In the genomic region with DNA sequence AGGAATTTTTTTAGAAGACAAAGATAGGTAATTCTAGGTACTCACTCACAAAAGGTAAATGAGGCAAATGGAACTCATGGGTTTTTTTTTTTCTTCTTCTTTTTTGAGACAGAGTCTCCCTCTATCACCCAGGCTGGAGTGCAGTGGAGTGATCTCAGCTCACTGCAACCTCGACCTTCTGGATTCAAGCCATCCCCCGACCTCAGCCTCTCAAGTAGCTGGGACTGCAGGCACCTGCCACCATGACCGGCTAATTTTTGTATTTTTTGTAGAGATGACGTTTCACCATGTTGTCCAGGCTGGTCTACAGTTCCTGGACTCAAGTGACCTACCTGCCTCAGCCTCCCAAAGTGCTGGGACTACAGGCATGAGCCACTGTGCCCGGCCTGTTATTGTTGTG, we compare ENCODE assay signal across 34 cellular contexts.
"Had no signal": no experiment of that assay in that cellular context is flagged by ENCODE, and none has a peak within 500 bp of the region (broad histone marks: within the 10 kb centered on the region; RNA-seq: fewer than 3 reads in every experiment).

No MANE protein-coding gene starts in this region.

- DNase-seq: activated CD4-positive, alpha-beta memory T cell treated with anti-CD3 and anti-CD28 coated beads for 36 hours; activated CD4-positive, alpha-beta T cell treated with anti-CD3 and anti-CD28 coated beads, Interleukin-2, amount 10 ng/mL, durations not matched to agents 24 days and 14 days; activated CD8-positive, alpha-beta memory T cell treated with anti-CD3 and anti-CD28 coated beads, Interleukin-2, amount 50 U/mL, for 4 hours; activated gamma-delta T cell; activated naive CD4-positive, alpha-beta T cell treated with anti-CD3 and anti-CD28 coated beads, Interleukin-2, amount 10 ng/mL, durations not matched to agents 7 days and 5 days; activated naive CD8-positive, alpha-beta T cell treated with anti-CD3 and anti-CD28 coated beads, Interleukin-2, amount 10 ng/mL, durations not matched to agents 7 days and 5 days; activated T-cell treated with anti-CD3 and anti-CD28 coated beads, Interleukin-2, amount 50 U/mL, for 1 hour; cerebellar nuclear complex; colonic mucosa; dorsolateral prefrontal cortex; head of caudate nucleus; hippocampal formation; left cardiac atrium; left ventricle myocardium superior; naive thymus-derived CD4-positive, alpha-beta T cell; nucleus accumbens; pancreas; psoas muscle; sigmoid colon; stimulated activated CD4-positive, alpha-beta T cell treated with anti-CD3 and anti-CD28 coated beads, Interleukin-1b, Interleukin-23, amount 100 ng/mL, for 48 hours; stimulated activated naive CD4-positive, alpha-beta T cell; T-helper 17 cell; T1000; WERI-Rb-1 had no signal

- H3K9me3 Mint-ChIP-seq: activated CD4-positive, alpha-beta memory T cell treated with anti-CD3 and anti-CD28 coated beads for 36 hours; activated CD4-positive, alpha-beta T cell treated with anti-CD3 and anti-CD28 coated beads, Interleukin-2, amount 10 ng/mL, durations not matched to agents 24 days and 14 days; activated naive CD4-positive, alpha-beta T cell treated with anti-CD3 and anti-CD28 coated beads, Interleukin-2, amount 10 ng/mL, durations not matched to agents 7 days and 5 days; activated naive CD8-positive, alpha-beta T cell treated with anti-CD3 and anti-CD28 coated beads, Interleukin-2, amount 10 ng/mL, durations not matched to agents 7 days and 5 days; brain; mesothelial cell of epicardium; neural crest cell had no signal

- ATAC-seq: activated CD4-positive, CD25-positive, alpha-beta regulatory T cell treated with anti-CD3 and anti-CD28 coated beads, Interleukin-2, amount 50 U/mL, for 24 hours; gastroesophageal sphincter; left cardiac atrium; left ventricle myocardium superior; naive thymus-derived CD4-positive, alpha-beta T cell; pancreas; psoas muscle; T-helper 17 cell had no signal

- H3K4me3 ChIP-seq: ascending aorta, cardiac muscle cell, colonic mucosa, dorsolateral prefrontal cortex, gastroesophageal sphincter, pancreas, psoas muscle, sigmoid colon, smooth muscle cell, suprapubic skin, tibial nerve had no signal

- H3K4me3 Mint-ChIP-seq: activated CD4-positive, alpha-beta memory T cell treated with anti-CD3 and anti-CD28 coated beads for 36 hours; activated CD4-positive, alpha-beta T cell treated with anti-CD3 and anti-CD28 coated beads, Interleukin-2, amount 10 ng/mL, durations not matched to agents 24 days and 14 days; activated naive CD4-positive, alpha-beta T cell treated with anti-CD3 and anti-CD28 coated beads, Interleukin-2, amount 10 ng/mL, durations not matched to agents 7 days and 5 days; activated naive CD8-positive, alpha-beta T cell treated with anti-CD3 and anti-CD28 coated beads, Interleukin-2, amount 10 ng/mL, durations not matched to agents 7 days and 5 days; brain; mesothelial cell of epicardium; naive thymus-derived CD4-positive, alpha-beta T cell; neural crest cell; T-helper 17 cell had no signal

- H3K4me1 Mint-ChIP-seq: activated CD4-positive, alpha-beta T cell treated with anti-CD3 and anti-CD28 coated beads, Interleukin-2, amount 10 ng/mL, durations not matched to agents 24 days and 14 days; activated naive CD4-positive, alpha-beta T cell treated with anti-CD3 and anti-CD28 coated beads, Interleukin-2, amount 10 ng/mL, durations not matched to agents 7 days and 5 days; activated naive CD8-positive, alpha-beta T cell treated with anti-CD3 and anti-CD28 coated beads, Interleukin-2, amount 10 ng/mL, durations not matched to agents 7 days and 5 days; naive thymus-derived CD4-positive, alpha-beta T cell; T-helper 17 cell had no signal

- H3K9me3 ChIP-seq: ascending aorta, colonic mucosa, gastroesophageal sphincter, pancreas, psoas muscle, sigmoid colon, suprapubic skin, tibial nerve had no signal

- H3K27ac Mint-ChIP-seq: activated CD4-positive, alpha-beta memory T cell treated with anti-CD3 and anti-CD28 coated beads for 36 hours; activated CD4-positive, alpha-beta T cell treated with anti-CD3 and anti-CD28 coated beads, Interleukin-2, amount 10 ng/mL, durations not matched to agents 24 days and 14 days; activated naive CD4-positive, alpha-beta T cell treated with anti-CD3 and anti-CD28 coated beads, Interleukin-2, amount 10 ng/mL, durations not matched to agents 7 days and 5 days; activated naive CD8-positive, alpha-beta T cell treated with anti-CD3 and anti-CD28 coated beads, Interleukin-2, amount 10 ng/mL, durations not matched to agents 7 days and 5 days; brain; mesothelial cell of epicardium; naive thymus-derived CD4-positive, alpha-beta T cell; T-helper 17 cell had no signal

- H3K27me3 ChIP-seq: ascending aorta, cardiac muscle cell, colonic mucosa, dorsolateral prefrontal cortex, gastroesophageal sphincter, pancreas, sigmoid colon, suprapubic skin, tibial nerve had no signal

- H3K27ac ChIP-seq: ascending aorta, cardiac muscle cell, colonic mucosa, dorsolateral prefrontal cortex, gastroesophageal sphincter, pancreas, psoas muscle, sigmoid colon, suprapubic skin, tibial nerve, WERI-Rb-1 had no signal

- H3K4me2 ChIP-seq: smooth muscle cell had no signal

- H3K36me3 ChIP-seq: cardiac muscle cell, colonic mucosa, WERI-Rb-1 had no signal

- H3K4me1 ChIP-seq: ascending aorta, gastroesophageal sphincter, pancreas, psoas muscle, sigmoid colon had no signal

- H3K27me3 Mint-ChIP-seq: activated CD4-positive, alpha-beta memory T cell treated with anti-CD3 and anti-CD28 coated beads for 36 hours; activated CD4-positive, alpha-beta T cell treated with anti-CD3 and anti-CD28 coated beads, Interleukin-2, amount 10 ng/mL, durations not matched to agents 24 days and 14 days; activated naive CD4-positive, alpha-beta T cell treated with anti-CD3 and anti-CD28 coated beads, Interleukin-2, amount 10 ng/mL, durations not matched to agents 7 days and 5 days; activated naive CD8-positive, alpha-beta T cell treated with anti-CD3 and anti-CD28 coated beads, Interleukin-2, amount 10 ng/mL, durations not matched to agents 7 days and 5 days; brain; naive thymus-derived CD4-positive, alpha-beta T cell; T-helper 17 cell had no signal
